Comparison of ENCODE assay signal across 18 cellular contexts in genomic region chr3:186320862-186321568, GRCh38. TPM values are rescaled to one million over a fixed set of nuclear protein-coding genes. Genes with fewer than 3 reads are reported as not detected.
A peak's percentile ranks its signal among the peaks of the same experiment; 100 is the strongest.
DNase-seq lines count a peak whose midpoint lies in the region; ATAC-seq lines count a peak whose summit lies in the region.
"Had no signal": no experiment of that assay in that cellular context is flagged by ENCODE, and none has a peak within 500 bp of the region (broad histone marks: within the 10 kb centered on the region; RNA-seq: fewer than 3 reads in every experiment).

No MANE protein-coding gene starts in this region.

- in situ Hi-C loops in G401 (cut with HindIII; ENCODE audit: low sequenced_read_pairs): no loop called here

- no peak overlapping the region for H3K27ac ChIP-seq in CD8-positive, alpha-beta memory T cell (ENCODE audit: low read depth, low read length)
- H3K27ac ChIP-seq: hepatocyte, pancreas, stomach had no signal

- no peaks in the 10 kb centered on the region for H3K27me3 ChIP-seq in CD8-positive, alpha-beta memory T cell (ENCODE audit: insufficient read depth, low read length, poor library complexity, severe bottlenecking)
- H3K27me3 ChIP-seq: pancreas, stomach had no signal

- H3K4me1 Mint-ChIP-seq in CD8-positive, alpha-beta memory T cell: no peaks in the 10 kb centered on the region

- H3K4me3 ChIP-seq in CD8-positive, alpha-beta memory T cell (ENCODE audit: low read length): no peak overlapping the region
- H3K4me3 ChIP-seq: hepatocyte, pancreas, stomach had no signal

- DNase-seq in DMS79 (lab: John Stamatoyannopoulos, UW) (peak; percentile 75), HCEC 1CT (peak; percentile 39), NCI-H345 treated with DMSO at 0.1 percent for 48 hours (lab: John Stamatoyannopoulos, UW; ENCODE audit: unreplicated experiment) (peak; percentile 64), fibroblast of peridontal ligament (ENCODE audit: extremely low read depth) (peak; percentile 19), glomerular visceral epithelial cell (ENCODE audit: extremely low spot score) (no peak), G401 (ENCODE audit: low spot score) (no peak)
- no peak for DNase-seq in CD8-positive, alpha-beta memory T cell
- DNase-seq: activated CD4-positive, alpha-beta T cell treated with anti-CD3 and anti-CD28 coated beads, Interleukin-2, amount 50 U/mL, for 48 hours; activated T-cell treated with anti-CD3 and anti-CD28 coated beads, Interleukin-2, amount 50 U/mL, for 4 hours; DMS53; Kasumi-1; NCI-H2171 treated with DMSO at 0.1 percent for 48 hours; pancreas; small intestine; stomach had no signal

- CTCF ChIA-PET in CD8-positive, alpha-beta memory T cell (lab: Charles Lee): no interaction called here

- peaks cover 7 to 20% of the 10 kb centered on the region in 2 donors for H3K27me3 Mint-ChIP-seq in CD8-positive, alpha-beta memory T cell

- ATAC-seq in GM19328 (IDR thresholded peaks at IDR 0.05; ENCODE audit: unreplicated experiment): no peak
- ATAC-seq: activated T-cell treated with anti-CD3 and anti-CD28 coated beads, Interleukin-2, amount 50 U/mL, for 4 hours had no signal

- H3K9me3 ChIP-seq in CD8-positive, alpha-beta memory T cell (ENCODE audit: low read length): no peaks in the 10 kb centered on the region
- H3K9me3 ChIP-seq: pancreas, stomach had no signal

- H3K4me1 ChIP-seq in CD8-positive, alpha-beta memory T cell (ENCODE audit: insufficient read depth, low read length): no peaks in the 10 kb centered on the region
- H3K4me1 ChIP-seq: pancreas, stomach had no signal

- no peaks in the 10 kb centered on the region for H3K9me3 Mint-ChIP-seq in CD8-positive, alpha-beta memory T cell
- H3K9me3 Mint-ChIP-seq: activated T-cell treated with anti-CD3 and anti-CD28 coated beads, Interleukin-2, amount 50 U/mL, for 4 hours had no signal

- peak overlapping the region in 1 of 7 donors; percentile 10 for H3K4me3 Mint-ChIP-seq in CD8-positive, alpha-beta memory T cell
- H3K4me3 Mint-ChIP-seq: activated T-cell treated with anti-CD3 and anti-CD28 coated beads, Interleukin-2, amount 50 U/mL, for 4 hours had no signal

- H3K36me3 Mint-ChIP-seq in CD8-positive, alpha-beta memory T cell: no peaks in the 10 kb centered on the region

- POLR2A ChIA-PET in CD8-positive, alpha-beta memory T cell (lab: Charles Lee): no interaction called here

- H3K27ac Mint-ChIP-seq in CD8-positive, alpha-beta memory T cell: no peak overlapping the region

- no peaks in the 10 kb centered on the region for H3K36me3 ChIP-seq in CD8-positive, alpha-beta memory T cell (ENCODE audit: insufficient read depth, low read length)
- H3K36me3 ChIP-seq: pancreas had no signal

RNA-seq across cellular contexts. Expression of gene DGKG, which starts 41.0 kb away (rescaled TPM):
- under 1 TPM; 0.04 to 0.20 TPM for total RNA-seq in CD8-positive, alpha-beta memory T cell
- polyA plus RNA-seq in CD8-positive, alpha-beta memory T cell: not detected
- total RNA-seq in G401 (2014; rRNA removed; shearing (Covaris generic)): not detected in 2 replicates
- total RNA-seq: hepatocyte had no signal
- polyA plus RNA-seq: BJ, hepatocyte had no signal

Comparison
In these comparisons a context has a peak if more than half of its experiments do, and no peak if none do; other contexts are left out.
1. DNase-seq: peak in DMS79 (single experiment), HCEC 1CT (single experiment), NCI-H345 treated with DMSO at 0.1 percent for 48 hours (single experiment) and fibroblast of peridontal ligament (single experiment); none in glomerular visceral epithelial cell (single experiment), CD8-positive, alpha-beta memory T cell (0 of 5) and G401 (single experiment).